7 cellular contexts compared by ENCODE assay signal in the genomic region with DNA sequence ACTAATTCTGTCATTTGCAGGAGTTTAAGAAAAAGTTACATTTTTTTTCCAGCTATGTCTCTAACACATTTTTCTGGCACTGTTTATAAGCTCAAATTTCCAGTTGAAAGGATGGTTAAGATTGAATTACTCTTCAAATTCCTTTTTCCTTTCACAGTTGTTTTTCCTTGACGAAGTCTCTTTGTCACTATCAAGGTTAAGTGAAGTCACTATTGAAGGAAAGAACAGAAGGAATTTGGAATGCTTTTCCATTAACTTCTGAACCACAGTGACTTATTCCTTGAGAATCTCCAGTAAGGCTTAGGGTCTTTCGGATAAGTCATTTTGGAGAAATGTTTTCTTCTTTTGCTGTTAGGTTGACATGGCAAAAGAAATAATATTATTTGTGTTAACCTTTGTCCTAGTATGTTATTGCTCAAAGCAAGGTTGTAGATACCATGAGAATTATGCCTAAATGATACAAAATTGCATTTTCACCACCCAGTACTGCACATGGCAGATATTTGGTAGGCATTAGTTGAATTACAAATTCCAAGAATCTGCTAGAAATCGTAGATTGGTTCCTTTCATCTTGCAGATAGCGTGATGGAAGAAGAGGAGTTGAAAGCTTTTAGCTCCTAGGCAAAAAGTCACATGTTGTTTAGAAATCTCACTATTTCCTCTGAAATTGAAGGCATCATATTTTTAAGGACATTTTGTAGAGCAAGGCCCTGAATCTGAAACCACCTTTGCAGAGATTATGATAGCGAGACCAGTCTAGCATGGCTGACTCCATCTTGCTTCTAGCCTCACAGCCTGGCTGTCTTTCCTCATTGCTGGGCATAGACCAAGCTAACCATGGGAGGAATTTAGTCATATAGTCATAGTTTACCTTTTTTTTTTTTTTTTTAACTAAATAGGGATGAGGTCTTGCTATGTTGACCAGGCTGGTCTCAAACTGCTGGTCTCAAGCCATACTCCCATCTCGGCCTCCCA. TPM values are rescaled to one million over a fixed set of nuclear protein-coding genes. Genes with fewer than 3 reads are reported as not detected.
DNase-seq lines count a peak whose midpoint lies in the region; ATAC-seq and TF ChIP-seq lines count a peak whose summit lies in the region.

No MANE protein-coding gene starts in this region.

- peak; percentile 49 for DNase-seq in choroid plexus epithelial cell (ENCODE audit: low read depth)
- no peak for DNase-seq in smooth muscle cell (lab: John Stamatoyannopoulos, UW; ENCODE audit: unreplicated experiment)
- DNase-seq in ovary = no peak
- no peak for DNase-seq in NCI-H1092 (lab: John Stamatoyannopoulos, UW)

- no peak overlapping the region for H3K9ac ChIP-seq in HUES6 (ENCODE audit: low read length)
- H3K9ac ChIP-seq in smooth muscle cell (ENCODE audit: low read depth) = peak overlapping the region; percentile 78

- 53% methylated on average over 6 of the region's 6 CpGs for WGBS in smooth muscle cell (ENCODE audit: low lambda C conversion rate)
- WGBS in ovary, 3 donors = 83 to 88% (median 84%) methylated on average over 6 of the region's 6 CpGs

- no peaks in the 10 kb centered on the region for H4K20me1 ChIP-seq in smooth muscle cell (ENCODE audit: low read depth)

- H2AFZ ChIP-seq in smooth muscle cell (ENCODE audit: low read depth) = no peak overlapping the region

- no peak for TF ChIP-seq CTCF in choroid plexus epithelial cell (conservative IDR thresholded peaks at IDR 0.05; ENCODE audit: low read depth, low read length)
- TF ChIP-seq CTCF in smooth muscle cell (IDR thresholded peaks at IDR 0.05; ENCODE audit: borderline replicate concordance, insufficient read depth, poor library complexity, severe bottlenecking) = no peak
- TF ChIP-seq CTCF in ovary (IDR thresholded peaks at IDR 0.05) = no peak

- H3K4me3 ChIP-seq in HUES6 (ENCODE audit: low read depth, low read length) = no peak overlapping the region
- no peak overlapping the region for H3K4me3 ChIP-seq in choroid plexus epithelial cell (ENCODE audit: low read depth, low read length)
- no peak overlapping the region for H3K4me3 ChIP-seq in smooth muscle cell
- H3K4me3 ChIP-seq in ovary = no peak overlapping the region

- H3K27me3 ChIP-seq in HUES6 (ENCODE audit: control insufficient read depth, insufficient read depth, low read length) (no peaks in the 10 kb centered on the region), smooth muscle cell (ENCODE audit: low read depth) (no peaks in the 10 kb centered on the region), ovary (no peaks in the 10 kb centered on the region)

- H3K79me2 ChIP-seq in smooth muscle cell (ENCODE audit: low read depth) = no peaks in the 10 kb centered on the region

- H3K27ac ChIP-seq in HUES6 (ENCODE audit: low read depth, low read length) (peak overlapping the region; percentile 60), smooth muscle cell (ENCODE audit: low read depth) (peak overlapping the region; percentile 96), ovary (no peak overlapping the region)

- H3K4me1 ChIP-seq in HUES6 (ENCODE audit: control insufficient read depth, insufficient read depth, low read length) (peaks cover 44% of the 10 kb centered on the region), smooth muscle cell (ENCODE audit: low read depth) (peaks cover 3% of the 10 kb centered on the region), ovary (ENCODE audit: insufficient read depth) (no peaks in the 10 kb centered on the region)

- no peak for TF ChIP-seq POLR2A in ovary (IDR thresholded peaks at IDR 0.05)

- no peaks in the 10 kb centered on the region for H3F3A ChIP-seq in smooth muscle cell (ENCODE audit: low read depth)

- peak; percentile 2 for ATAC-seq in GM18909 (IDR thresholded peaks at IDR 0.05; ENCODE audit: poor library complexity, unreplicated experiment)
- no peak for ATAC-seq in HG03378 (IDR thresholded peaks at IDR 0.05; ENCODE audit: unreplicated experiment)

- H3K9me3 ChIP-seq in HUES6 (ENCODE audit: control insufficient read depth, insufficient read depth, low read depth, low read length) = no peaks in the 10 kb centered on the region
- no peaks in the 10 kb centered on the region for H3K9me3 ChIP-seq in smooth muscle cell (replicated peaks; ENCODE audit: low read depth)
- H3K9me3 ChIP-seq in ovary = no peaks in the 10 kb centered on the region

- intact Hi-C loops in ovary (cut with DNase I) = no loop called here

- peak overlapping the region; percentile 56 for H3K4me2 ChIP-seq in smooth muscle cell

- no peak for TF ChIP-seq EP300 in ovary (IDR thresholded peaks at IDR 0.05)

- no peaks in the 10 kb centered on the region for H3K36me3 ChIP-seq in HUES6 (ENCODE audit: control insufficient read depth, insufficient read depth, low read length)
- H3K36me3 ChIP-seq in smooth muscle cell (ENCODE audit: low read depth) = no peaks in the 10 kb centered on the region
- H3K36me3 ChIP-seq in ovary = no peaks in the 10 kb centered on the region

RNA-seq across cellular contexts. Expression of gene ZNF326, which starts 42.6 kb away (rescaled TPM):
- total RNA-seq in smooth muscle cell (11.3 and 12.8 TPM in 2 replicates), ovary (10 to 100 TPM; 17.1 to 24.7 (median 21.8) TPM)
- polyA plus RNA-seq in smooth muscle cell (7.7 and 11.9 TPM in 2 replicates), ovary (10 to 100 TPM; 10.9 to 24.4 TPM)

Comparison
In these comparisons a context has a peak if more than half of its experiments do, and no peak if none do; other contexts are left out.
1. H3K27ac ChIP-seq: peak in HUES6 (single experiment) and smooth muscle cell (single experiment); none in ovary (0 of 2).